8 cellular contexts compared by ENCODE assay signal in the genomic region with DNA sequence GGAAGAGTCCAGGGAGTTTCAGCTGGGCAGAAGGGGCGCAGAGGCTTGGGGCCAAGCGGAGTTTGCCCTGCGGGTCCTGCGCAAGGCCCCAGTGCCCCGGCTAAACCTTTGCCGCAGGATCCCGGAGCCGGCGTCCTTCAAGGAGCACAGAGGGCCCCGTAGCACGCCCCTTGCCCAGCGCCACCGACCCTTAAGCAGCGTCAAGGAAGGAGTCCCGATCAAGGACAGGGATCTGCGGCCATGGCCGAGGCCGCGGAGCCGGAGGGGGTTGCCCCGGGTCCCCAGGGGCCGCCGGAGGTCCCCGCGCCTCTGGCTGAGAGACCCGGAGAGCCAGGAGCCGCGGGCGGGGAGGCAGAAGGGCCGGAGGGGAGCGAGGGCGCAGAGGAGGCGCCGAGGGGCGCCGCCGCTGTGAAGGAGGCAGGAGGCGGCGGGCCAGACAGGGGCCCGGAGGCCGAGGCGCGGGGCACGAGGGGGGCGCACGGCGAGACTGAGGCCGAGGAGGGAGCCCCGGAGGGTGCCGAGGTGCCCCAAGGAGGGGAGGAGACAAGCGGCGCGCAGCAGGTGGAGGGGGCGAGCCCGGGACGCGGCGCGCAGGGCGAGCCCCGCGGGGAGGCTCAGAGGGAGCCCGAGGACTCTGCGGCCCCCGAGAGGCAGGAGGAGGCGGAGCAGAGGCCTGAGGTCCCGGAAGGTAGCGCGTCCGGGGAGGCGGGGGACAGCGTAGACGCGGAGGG. TPM values are rescaled to one million over a fixed set of nuclear protein-coding genes. Genes with fewer than 3 reads are reported as not detected.
DNase-seq lines count a peak whose midpoint lies in the region; ATAC-seq and TF ChIP-seq lines count a peak whose summit lies in the region.

No MANE protein-coding gene starts in this region.

- H3K4me3 ChIP-seq in BJ (ENCODE audit: low read depth, low read length) = peak overlapping the region; percentile 25; the same call in 1 of the 2 replicates
- H3K4me3 ChIP-seq in testis = peak overlapping the region; percentile 34 to 44
- H3K4me3 ChIP-seq in BE2C (ENCODE audit: low read depth, low read length) = no peak overlapping the region

- TF ChIP-seq CTCF in BJ (IDR thresholded peaks at IDR 0.05; ENCODE audit: insufficient read depth, low read depth, low read length) (no peak), testis (IDR thresholded peaks at IDR 0.05) (no peak), BE2C (IDR thresholded peaks at IDR 0.05; ENCODE audit: low read depth, low read length) (no peak)

- CTCF ChIA-PET in BJ (lab: Yijun Ruan, JAX) = no interaction called here

- H3K27me3 ChIP-seq in BJ (ENCODE audit: control insufficient read depth, insufficient read depth, low read length) = peaks cover 47% of the 10 kb centered on the region
- H3K27me3 ChIP-seq in testis = peaks cover 3% of the 10 kb centered on the region
- peaks cover 28% of the 10 kb centered on the region for H3K27me3 ChIP-seq in BE2C

- no peak overlapping the region for H3K27ac ChIP-seq in testis

- no peaks in the 10 kb centered on the region for H3K36me3 ChIP-seq in BJ (ENCODE audit: control insufficient read depth, insufficient read depth, low read length)
- H3K36me3 ChIP-seq in testis (ENCODE audit: low read depth, missing control alignments) = no peaks in the 10 kb centered on the region
- no peaks in the 10 kb centered on the region for H3K36me3 ChIP-seq in BE2C

- H3K4me1 ChIP-seq in testis (no peaks in the 10 kb centered on the region), BE2C (no peaks in the 10 kb centered on the region)

- DNase-seq in BJ (ENCODE audit: low read depth) (no peak), kidney tubule cell (ENCODE audit: low spot score) (peak; percentile 25), testis (no peak), kidney glomerular epithelial cell (lab: John Stamatoyannopoulos, UW) (no peak), BE2C (no peak), NCI-H2196 treated with DMSO at 0.1 percent for 48 hours (lab: John Stamatoyannopoulos, UW; ENCODE audit: unreplicated experiment) (no peak)
- DNase-seq in activated T-cell treated with anti-CD3 and anti-CD28 coated beads, Interleukin-2, amount 50 U/mL, for 48 hours = peak; percentile 33 to 49

- H3K9me3 ChIP-seq in testis (no peaks in the 10 kb centered on the region), BE2C (no peaks in the 10 kb centered on the region)

- ATAC-seq in GM21786 (IDR thresholded peaks at IDR 0.05; ENCODE audit: unreplicated experiment) = peak; percentile 53

- no peak for TF ChIP-seq POLR2A in testis (IDR thresholded peaks at IDR 0.05)

- 1 to 4% methylated on average over 24 to 69 of the region's 74 CpGs for WGBS in testis, 2 donors

- intact Hi-C loops in testis (cut with DNase I; ENCODE audit: low total_unique reads) = no loop called here

- POLR2A ChIA-PET in BJ (lab: Charles Lee) = no interaction called here

RNA-seq across cellular contexts. Expression of gene CLIC6, which starts 0.5 kb away (rescaled TPM):
- polyA plus RNA-seq in BJ (2011; rRNA removed) (0.02 and 0.04 TPM in 2 replicates), testis (ENCODE audit: insufficient read depth, low read depth, low replicate concordance) (2.0 TPM)
- polyA minus RNA-seq in BJ (2011; rRNA and poly(A)+ RNA removed) = not detected in 2 replicates
- total RNA-seq in testis = under 1 TPM; 0.16 to 0.37 TPM
- polyA plus RNA-seq in BE2C (2012; ENCODE audit: insufficient read depth, insufficient read length, low read depth) = not detected

RNA-seq across cellular contexts. Expression of gene RCAN1, which starts 54.4 kb away (rescaled TPM):
- polyA plus RNA-seq in BJ (2011; rRNA removed) = 56.2 and 91.8 TPM in 2 replicates
- 51.5 and 70.0 TPM in 2 replicates for polyA minus RNA-seq in BJ (2011; rRNA and poly(A)+ RNA removed)
- total RNA-seq in testis = 10 to 100 TPM; 16.7 to 21.9 TPM
- 20.6 TPM for polyA plus RNA-seq in testis (ENCODE audit: insufficient read depth, low read depth, low replicate concordance)
- 12.2 TPM for polyA plus RNA-seq in BE2C (2012; ENCODE audit: insufficient read depth, insufficient read length, low read depth)

Comparison
In these comparisons a context has a peak if more than half of its experiments do, and no peak if none do; other contexts are left out.
1. DNase-seq: peak in activated T-cell treated with anti-CD3 and anti-CD28 coated beads, Interleukin-2, amount 50 U/mL, for 48 hours (2 of 2) and kidney tubule cell (single experiment); none in BJ (single experiment), testis (single experiment), kidney glomerular epithelial cell (single experiment), BE2C (single experiment) and NCI-H2196 treated with DMSO at 0.1 percent for 48 hours (single experiment).